Comparison of ENCODE assay signal across 8 cellular contexts in genomic region chrX:48957477-48957826, GRCh38. TPM values are rescaled to one million over a fixed set of nuclear protein-coding genes. Genes with fewer than 3 reads are reported as not detected.
DNase-seq lines count a peak whose midpoint lies in the region; ATAC-seq lines count a peak whose summit lies in the region.

Gene OTUD5, minus strand, starts transcription at chrX:48957607. Its CDS starts 37 bp downstream, at chrX:48957570.

- peak; percentile 39 for ATAC-seq in HG02852 (IDR thresholded peaks at IDR 0.05; ENCODE audit: unreplicated experiment)
- peak; percentile 64 for ATAC-seq in activated CD8-positive, alpha-beta memory T cell treated with anti-CD3 and anti-CD28 coated beads, Interleukin-2, amount 10 ng/mL, durations not matched to agents 7 days and 5 days
- ATAC-seq in stimulated activated memory B cell treated with anti-CD40 and anti-IgM and Interleukin-4, amounts not matched to agents 10 μg/mL and 1 μg/mL and 100 μg/mL, for 72 hours, result peak; percentile 75

- H3K9me3 Mint-ChIP-seq in activated CD8-positive, alpha-beta memory T cell treated with anti-CD3 and anti-CD28 coated beads, Interleukin-2, amount 10 ng/mL, durations not matched to agents 7 days and 5 days (ENCODE audit: low read depth), result no peaks in the 10 kb centered on the region
- H3K9me3 Mint-ChIP-seq in stimulated activated memory B cell treated with anti-CD40 and anti-IgM and Interleukin-4, amounts not matched to agents 10 μg/mL and 1 μg/mL and 100 μg/mL, for 72 hours, result no peaks in the 10 kb centered on the region

- peaks cover 51% of the 10 kb centered on the region for H3K4me1 Mint-ChIP-seq in activated CD8-positive, alpha-beta memory T cell treated with anti-CD3 and anti-CD28 coated beads, Interleukin-2, amount 10 ng/mL, durations not matched to agents 7 days and 5 days
- H3K4me1 Mint-ChIP-seq in stimulated activated memory B cell treated with anti-CD40 and anti-IgM and Interleukin-4, amounts not matched to agents 10 μg/mL and 1 μg/mL and 100 μg/mL, for 72 hours, result peaks cover 58% of the 10 kb centered on the region

- peak within 1 kb of the TSS; percentile 100 for H3K27ac Mint-ChIP-seq in activated CD8-positive, alpha-beta memory T cell treated with anti-CD3 and anti-CD28 coated beads, Interleukin-2, amount 10 ng/mL, durations not matched to agents 7 days and 5 days
- peak within 1 kb of the TSS; percentile 95 for H3K27ac Mint-ChIP-seq in stimulated activated memory B cell treated with anti-CD40 and anti-IgM and Interleukin-4, amounts not matched to agents 10 μg/mL and 1 μg/mL and 100 μg/mL, for 72 hours

- no peaks in the 10 kb centered on the region for H3K27me3 Mint-ChIP-seq in activated CD8-positive, alpha-beta memory T cell treated with anti-CD3 and anti-CD28 coated beads, Interleukin-2, amount 10 ng/mL, durations not matched to agents 7 days and 5 days
- H3K27me3 Mint-ChIP-seq in stimulated activated memory B cell treated with anti-CD40 and anti-IgM and Interleukin-4, amounts not matched to agents 10 μg/mL and 1 μg/mL and 100 μg/mL, for 72 hours, result no peaks in the 10 kb centered on the region

- DNase-seq in DMS53 (lab: John Stamatoyannopoulos, UW), result peak; percentile 87
- DNase-seq in DMS53 treated with DMSO at 0.1 percent for 48 hours (lab: John Stamatoyannopoulos, UW; ENCODE audit: unreplicated experiment), result no peak
- DNase-seq in NCI-H2227 treated with DMSO at 0.1 percent for 48 hours (lab: John Stamatoyannopoulos, UW), result peak; percentile 88
- peak; percentile 87 for DNase-seq in activated CD8-positive, alpha-beta memory T cell treated with anti-CD3 and anti-CD28 coated beads, Interleukin-2, amount 10 ng/mL, durations not matched to agents 7 days and 5 days
- DNase-seq in epidermal melanocyte (ENCODE audit: insufficient read length, low spot score), result peak; percentile 25
- DNase-seq in myocyte (ENCODE audit: low read depth), result peak; percentile 74

- H3K36me3 Mint-ChIP-seq in activated CD8-positive, alpha-beta memory T cell treated with anti-CD3 and anti-CD28 coated beads, Interleukin-2, amount 10 ng/mL, durations not matched to agents 7 days and 5 days, result peaks cover 8% of the 10 kb centered on the region
- peaks cover 11% of the 10 kb centered on the region for H3K36me3 Mint-ChIP-seq in stimulated activated memory B cell treated with anti-CD40 and anti-IgM and Interleukin-4, amounts not matched to agents 10 μg/mL and 1 μg/mL and 100 μg/mL, for 72 hours

- peak within 1 kb of the TSS; percentile 98 for H3K4me3 Mint-ChIP-seq in activated CD8-positive, alpha-beta memory T cell treated with anti-CD3 and anti-CD28 coated beads, Interleukin-2, amount 10 ng/mL, durations not matched to agents 7 days and 5 days
- peak within 1 kb of the TSS; percentile 99 for H3K4me3 Mint-ChIP-seq in stimulated activated memory B cell treated with anti-CD40 and anti-IgM and Interleukin-4, amounts not matched to agents 10 μg/mL and 1 μg/mL and 100 μg/mL, for 72 hours

- CTCF ChIA-PET in activated CD8-positive, alpha-beta memory T cell treated with anti-CD3 and anti-CD28 coated beads, Interleukin-2, amount 10 ng/mL, durations not matched to agents 7 days and 5 days (lab: Charles Lee), result interaction anchor here (0.8 to 2.9 kb wide), 5 partner anchors 15 to 383 kb away, joined by 3 to 9 read pairs (median 4); partner anchors contain the start of genes RBM3 and TFE3

RNA-seq across cellular contexts. Expression of gene OTUD5, which starts in this region (rescaled TPM):
- 10 to 100 TPM; 56.9 to 65.2 TPM for total RNA-seq in activated CD8-positive, alpha-beta memory T cell treated with anti-CD3 and anti-CD28 coated beads, Interleukin-2, amount 10 ng/mL, durations not matched to agents 7 days and 5 days
- total RNA-seq in myocyte, result 27.0 and 27.9 TPM in 2 replicates
- 53.1 TPM for polyA plus RNA-seq in myocyte (2012)
